ENCODE assay signal across 8 cellular contexts in genomic region chr2:135741043-135741394, GRCh38. TPM values are rescaled to one million over a fixed set of nuclear protein-coding genes. Genes with fewer than 3 reads are reported as not detected.
A peak's percentile ranks its signal among the peaks of the same experiment; 100 is the strongest.
DNase-seq lines count a peak whose midpoint lies in the region; ATAC-seq, FAIRE-seq and TF ChIP-seq lines count a peak whose summit lies in the region.

No MANE protein-coding gene starts in this region.

- peak overlapping the region; percentile 67 for H3K4me2 ChIP-seq in GM12878 (ENCODE audit: control insufficient read depth, insufficient read depth)

- no peak for FAIRE-seq in GM12878 (lab: Jason Lieb, UNC)

- no peak for TF ChIP-seq EP300 in GM12878 (IDR thresholded peaks at IDR 0.05; ENCODE audit: borderline replicate concordance in 1 of 2, control insufficient read depth in 1 of 2, low read depth in 2 of 2, low read length in 2 of 2)

- peaks cover 44% of the 10 kb centered on the region for H3K79me2 ChIP-seq in GM12878 (ENCODE audit: control insufficient read depth, insufficient read depth, low read length)

- no peak for ATAC-seq in GM12878
- ATAC-seq in thoracic aorta (ENCODE audit: insufficient number of reproducible peaks, low FRiP score, low read depth): no peak
- ATAC-seq in GM18858 (IDR thresholded peaks at IDR 0.05; ENCODE audit: unreplicated experiment): no peak
- no peak for ATAC-seq in HG03378 (IDR thresholded peaks at IDR 0.05; ENCODE audit: unreplicated experiment)
- no peak for ATAC-seq in HG02852 (IDR thresholded peaks at IDR 0.05; ENCODE audit: unreplicated experiment)

- H3K27me3 ChIP-seq in GM12878 (replicated peaks in 1 of 2; ENCODE audit: control insufficient read depth in 2 of 2, insufficient read depth in 2 of 2, low read length in 1 of 2): no peaks in the 10 kb centered on the region
- H3K27me3 ChIP-seq in muscle layer of duodenum (ENCODE audit: low read depth, low read length): no peaks in the 10 kb centered on the region
- H3K27me3 ChIP-seq in thoracic aorta (replicated peaks; ENCODE audit: insufficient read depth): no peaks in the 10 kb centered on the region

- peak overlapping the region; percentile 98 for H2AFZ ChIP-seq in GM12878 (ENCODE audit: control insufficient read depth, low read depth, low read length)

- DNase-seq in activated CD4-positive, alpha-beta T cell treated with anti-CD3 and anti-CD28 coated beads, Interleukin-2, amount 10 ng/mL, durations not matched to agents 7 days and 5 days: no peak
- no peak for DNase-seq in activated CD4-positive, alpha-beta T cell treated with anti-CD3 and anti-CD28 coated beads for 48 hours
- DNase-seq in GM12878 (ENCODE audit: low read depth, low spot score): no peak
- DNase-seq in thoracic aorta (ENCODE audit: low spot score): no peak

- H3K36me3 ChIP-seq in GM12878 (ENCODE audit: control insufficient read depth in 2 of 2, insufficient read depth in 2 of 2, low read length in 1 of 2) (peaks cover 0 to 7% of the 10 kb centered on the region in 2 experiments; a peak in 1 of 4 replicates), muscle layer of duodenum (ENCODE audit: control insufficient read depth in 1 of 2, insufficient read depth in 2 of 2, low read length in 2 of 2) (peaks cover 0 to 8% of the 10 kb centered on the region in 2 donors), thoracic aorta (no peaks in the 10 kb centered on the region)

- H3K9me3 ChIP-seq in GM12878 (replicated peaks; ENCODE audit: control insufficient read depth, insufficient read depth, low read length): no peaks in the 10 kb centered on the region
- H3K9me3 ChIP-seq in muscle layer of duodenum (ENCODE audit: control insufficient read depth in 1 of 2, low read length in 2 of 2): no peaks in the 10 kb centered on the region
- H3K9me3 ChIP-seq in thoracic aorta: no peaks in the 10 kb centered on the region

- POLR2A ChIA-PET in activated CD4-positive, alpha-beta T cell treated with anti-CD3 and anti-CD28 coated beads, Interleukin-2, amount 10 ng/mL, durations not matched to agents 7 days and 5 days (lab: Charles Lee): interaction anchor here (1.0 kb wide), 1 partner anchor 135 kb away, joined by 3 read pairs; no protein-coding TSS in a partner anchor
- POLR2A ChIA-PET in GM12878 (lab: Charles Lee): interaction anchor here (0.6 to 1.4 kb wide), 8 partner anchors 15 to 604 kb away, joined by 3 to 11 read pairs (median 4); partner anchors contain the start of gene MCM6

- H4K20me1 ChIP-seq in GM12878 (ENCODE audit: control insufficient read depth, insufficient read depth): no peaks in the 10 kb centered on the region

- H3K4me3 ChIP-seq in GM12878: no peak overlapping the region
- H3K4me3 ChIP-seq in muscle layer of duodenum (ENCODE audit: low read depth in 1 of 2, low read length in 2 of 2): peak overlapping the region in 1 of 2 donors; percentile 84
- peak overlapping the region; percentile 93 for H3K4me3 ChIP-seq in thoracic aorta

- WGBS in GM12878 (ENCODE audit: insufficient coverage, insufficient replicate concordance, low lambda C conversion rate, missing lambda C conversion rate): 76% methylated on average over 11 of the region's 11 CpGs

- H3K36me3 Mint-ChIP-seq in activated CD4-positive, alpha-beta T cell treated with anti-CD3 and anti-CD28 coated beads, Interleukin-2, amount 10 ng/mL, durations not matched to agents 7 days and 5 days (ENCODE audit: low read depth): peaks cover 24% of the 10 kb centered on the region

- H3K4me1 ChIP-seq in GM12878 (ENCODE audit: control insufficient read depth, insufficient read depth, low read length) (0 out of 2 replicates have a peak, but pooled peaks cover 5% of the 10 kb centered on the region), muscle layer of duodenum (ENCODE audit: control insufficient read depth in 1 of 2, insufficient read depth in 2 of 2, low read length in 2 of 2) (peaks cover 9 to 27% of the 10 kb centered on the region in 2 donors), thoracic aorta (ENCODE audit: control insufficient read depth in 1 of 2, low read depth in 2 of 2) (peaks cover 13 to 24% of the 10 kb centered on the region in 2 donors)

- SMC1A ChIA-PET in GM12878 (lab: Charles Lee; ENCODE audit: uncharacterized antibody, unreplicated experiment): interaction anchor here (0.5 to 1.7 kb wide), 4 partner anchors 51 to 236 kb away, joined by 3 to 11 read pairs (median 4); partner anchors contain the start of genes R3HDM1 and ZRANB3

- intact Hi-C loops in GM12878 (cut with micrococcal nuclease; ENCODE audit: unreplicated experiment): loop anchor here (2.0 to 5.0 kb wide), 4 partner anchors 111 to 824 kb away; partner anchors contain the start of genes CCNT2, R3HDM1 and ZRANB3

- RAD21 ChIA-PET in GM12878 (lab: Charles Lee; ENCODE audit: unreplicated experiment): interaction anchor here (0.7 to 1.5 kb wide), 3 partner anchors 210 to 1620 kb away, joined by 3 to 4 read pairs (median 3); partner anchors contain the start of genes R3HDM1 and ZRANB3

- TF ChIP-seq RAD21 in GM12878 (IDR thresholded peaks at IDR 0.05; ENCODE audit: insufficient read depth, low read depth, low read length): no peak

- TF ChIP-seq CTCF in GM12878 (IDR thresholded peaks at IDR 0.05 in 2 of 3, conservative IDR thresholded peaks at IDR 0.05 in 1 of 3; ENCODE audit: control insufficient read depth in 2 of 3, extremely low read depth in 1 of 3, insufficient read depth in 1 of 3, low read depth in 3 of 3, low read length in 3 of 3) (no peak), thoracic aorta (IDR thresholded peaks at IDR 0.05) (no peak)

- peaks cover 19% of the 10 kb centered on the region for H3K4me1 Mint-ChIP-seq in activated CD4-positive, alpha-beta T cell treated with anti-CD3 and anti-CD28 coated beads, Interleukin-2, amount 10 ng/mL, durations not matched to agents 7 days and 5 days

- in situ Hi-C loops in GM12878 (cut with MboI): no loop called here

- no peak overlapping the region for H3K27ac ChIP-seq in GM12878 (ENCODE audit: control insufficient read depth, insufficient read depth)
- H3K27ac ChIP-seq in muscle layer of duodenum (ENCODE audit: low read length): peak overlapping the region; percentile 99
- H3K27ac ChIP-seq in thoracic aorta: peak overlapping the region; percentile 98 to 99

- CTCF ChIA-PET in activated CD4-positive, alpha-beta T cell treated with anti-CD3 and anti-CD28 coated beads, Interleukin-2, amount 10 ng/mL, durations not matched to agents 7 days and 5 days (lab: Charles Lee): interaction anchor here (0.8 to 1.5 kb wide), 5 partner anchors 9 to 643 kb away, joined by 3 to 5 read pairs (median 3); no protein-coding TSS in a partner anchor
- CTCF ChIA-PET in GM12878 (lab: Yijun Ruan, JAX): interaction anchor here (1.0 to 2.1 kb wide), 7 partner anchors 9 to 752 kb away, joined by 3 to 10 read pairs (median 4); partner anchors contain the start of genes R3HDM1 and ZRANB3

- TF ChIP-seq POLR2A in GM12878 (IDR thresholded peaks at IDR 0.05; ENCODE audit: low read depth, low read length): no peak

- no peaks in the 10 kb centered on the region for H3K27me3 Mint-ChIP-seq in activated CD4-positive, alpha-beta T cell treated with anti-CD3 and anti-CD28 coated beads, Interleukin-2, amount 10 ng/mL, durations not matched to agents 7 days and 5 days

- no TSS peak for BruUV-seq in GM12878 (replicated peaks; lab: Mats Ljungman, UMichigan)

- H3K4me3 Mint-ChIP-seq in activated CD4-positive, alpha-beta T cell treated with anti-CD3 and anti-CD28 coated beads, Interleukin-2, amount 10 ng/mL, durations not matched to agents 7 days and 5 days: peak overlapping the region; percentile 95

- no peak overlapping the region for H3K9ac ChIP-seq in GM12878 (ENCODE audit: control insufficient read depth, insufficient read depth, low read length)

- H3K9me3 Mint-ChIP-seq in activated CD4-positive, alpha-beta T cell treated with anti-CD3 and anti-CD28 coated beads, Interleukin-2, amount 10 ng/mL, durations not matched to agents 7 days and 5 days: peaks cover 2% of the 10 kb centered on the region

- H3K27ac Mint-ChIP-seq in activated CD4-positive, alpha-beta T cell treated with anti-CD3 and anti-CD28 coated beads, Interleukin-2, amount 10 ng/mL, durations not matched to agents 7 days and 5 days: no peak overlapping the region

TF ChIP-seq in GM12878, 131 proteins besides CTCF, POLR2A, EP300 and RAD21 (continues in another document):
- TF ChIP-seq CBFB (IDR thresholded peaks at IDR 0.05; ENCODE audit: low read depth): 0 out of 2 replicates have a peak, but pooled peaks have one; percentile 6

RNA-seq across cellular contexts. Expression of gene UBXN4, which starts 0.6 kb away (rescaled TPM):
- 100 to 1,000 TPM in 1 of 2 experiments, 10 to 100 TPM in 1; 98.1 to 116 TPM for total RNA-seq in activated CD4-positive, alpha-beta T cell treated with anti-CD3 and anti-CD28 coated beads, Interleukin-2, amount 10 ng/mL, durations not matched to agents 7 days and 5 days
- 109 and 118 TPM in 2 replicates for total RNA-seq in GM12878 (2013; cell fraction: nucleolus; rRNA removed)
- 53.8 and 62.9 TPM in 2 replicates for total RNA-seq in GM12878 (2014; rRNA removed)
- 62.3 and 63.7 TPM in 2 replicates for total RNA-seq in GM12878 (2014; rRNA removed; fragmentation: Illumina TruSeq; extraction: Trizol)
- 66.0 and 67.4 TPM in 2 replicates for total RNA-seq in GM12878 (2021)
- 33.8 TPM for polyA plus RNA-seq in GM12878 (2011; ENCODE audit: low read depth)
- polyA plus RNA-seq in GM12878 (2011; rRNA removed): 115 and 180 TPM in 2 replicates
- polyA plus RNA-seq in GM12878 (2011; cell fraction: cytosol; rRNA removed): 35.5 and 41.3 TPM in 2 replicates
- 69.6 and 71.9 TPM in 2 replicates for polyA plus RNA-seq in GM12878 (2011; cell fraction: nucleus; rRNA removed)
- polyA plus RNA-seq in GM12878 (2012): 48.3 and 58.5 TPM in 2 replicates
- 77.8 and 99.4 TPM in 2 replicates for polyA plus RNA-seq in GM12878 (2014; fragmentation: Illumina TruSeq; extraction: Trizol)
- 10 to 100 TPM; 52.6 to 79.4 TPM for polyA plus RNA-seq in GM12878 (2014; fragmentation: Nextera tagmentation; extraction: Ambion mirVana)
- 44.8 and 57.5 TPM in 2 replicates for polyA plus RNA-seq in GM12878 (2014; rRNA removed)
- polyA plus RNA-seq in GM12878 (2016; fragmentation: Nextera tagmentation; extraction: Ambion mirVana): 100 to 1,000 TPM; 114 to 133 TPM
- 57.9 and 60.8 TPM in 2 replicates for polyA minus RNA-seq in GM12878 (2011; rRNA and poly(A)+ RNA removed)
- 29.3 and 34.7 TPM in 2 replicates for polyA minus RNA-seq in GM12878 (2011; cell fraction: cytosol; rRNA and poly(A)+ RNA removed)
- polyA minus RNA-seq in GM12878 (2011; cell fraction: nucleus; rRNA and poly(A)+ RNA removed): 37.6 and 44.3 TPM in 2 replicates
- 100 to 1,000 TPM in 1 of 2 donors, 10 to 100 TPM in 1; 44.8 to 126 TPM for total RNA-seq in thoracic aorta
